16 cellular contexts compared by ENCODE assay signal in genomic region chr20:63074631-63075030, GRCh38.
DNase-seq lines count a peak whose midpoint lies in the region; ATAC-seq, FAIRE-seq and TF ChIP-seq lines count a peak whose summit lies in the region.
"Had no signal": no experiment of that assay in that cellular context is flagged by ENCODE, and none has a peak within 500 bp of the region (broad histone marks: within the 10 kb centered on the region; RNA-seq: fewer than 3 reads in every experiment).

No MANE protein-coding gene starts in this region.

- H4K20me1 ChIP-seq in HepG2 (ENCODE audit: insufficient read depth, low read length): peaks cover 9% of the 10 kb centered on the region; the same call in 1 of the 2 replicates

- peak; percentile 3 for DNase-seq in activated CD8-positive, alpha-beta memory T cell treated with anti-CD3 and anti-CD28 coated beads, Interleukin-2, amount 50 U/mL, for 4 hours
- DNase-seq in activated CD8-positive, alpha-beta memory T cell treated with anti-CD3 and anti-CD28 coated beads for 24 hours: no peak
- DNase-seq in right lobe of liver (peak; percentile 3 to 19 (median 19)), HepG2 (ENCODE audit: low spot score) (no peak), posterior vena cava (ENCODE audit: low spot score) (peak; percentile 23), upper lobe of right lung (peak; percentile 26), aorta (no peak)
- DNase-seq: DND-41, GDM1, HCEC 1CT, HFFc6 had no signal

- no peak for TF ChIP-seq EP300 in HepG2 (IDR thresholded peaks at IDR 0.05; ENCODE audit: low read depth in 2 of 2, low read length in 2 of 2)
- TF ChIP-seq EP300 in HepG2 (CRISPR knock-in tag; IDR thresholded peaks at IDR 0.05; ENCODE audit: borderline replicate concordance): no peak

- POLR2A ChIA-PET in HepG2 (lab: Yijun Ruan, JAX): no interaction called here

- H3K36me3 ChIP-seq in right lobe of liver: no peaks in the 10 kb centered on the region
- no peaks in the 10 kb centered on the region for H3K36me3 ChIP-seq in HepG2 (replicated peaks in 1 of 2; ENCODE audit: control insufficient read depth in 1 of 2, insufficient read depth in 2 of 2, low read length in 2 of 2)
- no peaks in the 10 kb centered on the region for H3K36me3 ChIP-seq in upper lobe of right lung
- no peaks in the 10 kb centered on the region for H3K36me3 ChIP-seq in aorta (ENCODE audit: control insufficient read depth in 1 of 2, insufficient read depth in 2 of 2, low read length in 1 of 2)

- CTCF ChIA-PET in HepG2 (lab: Yijun Ruan, JAX; ENCODE audit: low intra/inter-chr PET ratio, low total read pairs): no interaction called here

- H3K27me3 ChIP-seq in right lobe of liver (peaks cover 0 to 18% of the 10 kb centered on the region in 2 donors), HepG2 (ENCODE audit: control insufficient read depth in 1 of 2, insufficient read depth in 2 of 2, low read length in 2 of 2) (peaks cover 4 to 40% of the 10 kb centered on the region in 2 experiments; a peak in 3 of 5 replicates), upper lobe of right lung (peaks cover 39% of the 10 kb centered on the region), aorta (ENCODE audit: control insufficient read depth in 1 of 2, insufficient read depth in 2 of 2, low read length in 1 of 2) (no peaks in the 10 kb centered on the region)

- H3K9me3 ChIP-seq in right lobe of liver (peaks cover 0 to 9% (median 0%) of the 10 kb centered on the region in 4 donors), HepG2 (ENCODE audit: low read length) (peaks cover 6% of the 10 kb centered on the region), upper lobe of right lung (peaks cover 7% of the 10 kb centered on the region), aorta (ENCODE audit: control insufficient read depth, low read length) (peaks cover 7% of the 10 kb centered on the region)

- no peak overlapping the region for H2AFZ ChIP-seq in HepG2 (ENCODE audit: low read length)

- no TSS peak for BruUV-seq in HepG2 (replicated peaks; lab: Mats Ljungman, UMichigan)

- no peaks in the 10 kb centered on the region for H3K79me2 ChIP-seq in HepG2 (ENCODE audit: insufficient read depth, low read length)

- TF ChIP-seq CTCF in right lobe of liver (IDR thresholded peaks at IDR 0.05) (no peak), HepG2 (CRISPR knock-in tag; IDR thresholded peaks at IDR 0.05) (no peak), upper lobe of right lung (IDR thresholded peaks at IDR 0.05) (no peak)

- in situ Hi-C loops in HepG2 (cut with HindIII; ENCODE audit: extremely low pct_ligation_motif_present, low pct_unique_long_range_greater_than_20kb): no loop called here

- WGBS in right lobe of liver (ENCODE audit: insufficient coverage, low coverage, low lambda C conversion rate, missing lambda C conversion rate): 73% methylated on average over 3 of the region's 9 CpGs
- WGBS in HepG2 (ENCODE audit: low lambda C conversion rate): 41% methylated on average over 4 of the region's 9 CpGs
- 64 to 71% methylated on average over 9 of the region's 9 CpGs for WGBS in aorta, 2 donors

- no peak overlapping the region for H3K9ac ChIP-seq in HepG2 (ENCODE audit: insufficient read depth, low read depth, low read length)

- no peak for TF ChIP-seq RAD21 in HepG2 (CRISPR knock-in tag; IDR thresholded peaks at IDR 0.05)

- TF ChIP-seq POLR2A in right lobe of liver (IDR thresholded peaks at IDR 0.05) (no peak), HepG2 (IDR thresholded peaks at IDR 0.05; ENCODE audit: insufficient read depth in 1 of 2, low read depth in 2 of 2, low read length in 2 of 2) (no peak)

- H3K4me1 ChIP-seq in right lobe of liver (no peaks in the 10 kb centered on the region), HepG2 (ENCODE audit: insufficient read depth, low read length) (no peaks in the 10 kb centered on the region), upper lobe of right lung (no peaks in the 10 kb centered on the region), aorta (ENCODE audit: control insufficient read depth in 1 of 2, insufficient read depth in 2 of 2, low read length in 2 of 2) (no peaks in the 10 kb centered on the region)
- H3K4me1 ChIP-seq: Caco-2 had no signal

- H3K4me3 ChIP-seq in right lobe of liver: no peak overlapping the region
- H3K4me3 ChIP-seq in HepG2 (replicated peaks in 1 of 3; ENCODE audit: insufficient read depth in 1 of 3, low read depth in 2 of 3, low read length in 3 of 3): no peak overlapping the region
- no peak overlapping the region for H3K4me3 ChIP-seq in upper lobe of right lung
- H3K4me3 ChIP-seq in aorta (ENCODE audit: low read length in 2 of 2): no peak overlapping the region

- ATAC-seq in right lobe of liver (no peak), HepG2 (no peak), upper lobe of right lung (no peak), aorta (ENCODE audit: low FRiP score) (no peak), GM21381 (IDR thresholded peaks at IDR 0.05; ENCODE audit: unreplicated experiment) (no peak)

- no peak overlapping the region for H3K4me2 ChIP-seq in HepG2 (ENCODE audit: low read depth, low read length)

- intact Hi-C loops in right lobe of liver (cut with DNase I): no loop called here
- intact Hi-C loops in HepG2 (cut with micrococcal nuclease; ENCODE audit: unreplicated experiment): no loop called here
- intact Hi-C loops in posterior vena cava (cut with DNase I): no loop called here
- intact Hi-C loops in upper lobe of right lung (cut with DNase I): no loop called here
- intact Hi-C loops in aorta (cut with DNase I): no loop called here

- FAIRE-seq in HepG2 (lab: Jason Lieb, UNC): no peak
- FAIRE-seq: GM12892 had no signal

- H3K27ac ChIP-seq in right lobe of liver (no peak overlapping the region), HepG2 (ENCODE audit: extremely low read length, insufficient read depth, low read length) (no peak overlapping the region), upper lobe of right lung (no peak overlapping the region), aorta (ENCODE audit: low read depth in 1 of 2, low read length in 2 of 2) (no peak overlapping the region)
- H3K27ac ChIP-seq: 22Rv1, HL-60 had no signal

TF ChIP-seq in HepG2, 621 proteins besides CTCF, POLR2A, EP300 and RAD21:
- TF ChIP-seq ZNF772 (CRISPR knock-in tag; IDR thresholded peaks at IDR 0.05): no peak
- TF ChIP-seq IRF2 (CRISPR knock-in tag; IDR thresholded peaks at IDR 0.05): no peak
- no peak for TF ChIP-seq ZNF3 (CRISPR knock-in tag; IDR thresholded peaks at IDR 0.05)
- no peak for TF ChIP-seq RARA (CRISPR knock-in tag; IDR thresholded peaks at IDR 0.05)
- TF ChIP-seq TFE3 (CRISPR knock-in tag; IDR thresholded peaks at IDR 0.05): no peak

Comparison
In these comparisons a context has a peak if more than half of its experiments do, and no peak if none do; other contexts are left out.
1. DNase-seq: peak in activated CD8-positive, alpha-beta memory T cell treated with anti-CD3 and anti-CD28 coated beads, Interleukin-2, amount 50 U/mL, for 4 hours (single experiment), right lobe of liver (3 of 3), posterior vena cava (single experiment) and upper lobe of right lung (single experiment); none in activated CD8-positive, alpha-beta memory T cell treated with anti-CD3 and anti-CD28 coated beads for 24 hours (single experiment), HepG2 (single experiment) and aorta (0 of 2).